Comparison of ENCODE assay signal across 19 cellular contexts in the genomic region with DNA sequence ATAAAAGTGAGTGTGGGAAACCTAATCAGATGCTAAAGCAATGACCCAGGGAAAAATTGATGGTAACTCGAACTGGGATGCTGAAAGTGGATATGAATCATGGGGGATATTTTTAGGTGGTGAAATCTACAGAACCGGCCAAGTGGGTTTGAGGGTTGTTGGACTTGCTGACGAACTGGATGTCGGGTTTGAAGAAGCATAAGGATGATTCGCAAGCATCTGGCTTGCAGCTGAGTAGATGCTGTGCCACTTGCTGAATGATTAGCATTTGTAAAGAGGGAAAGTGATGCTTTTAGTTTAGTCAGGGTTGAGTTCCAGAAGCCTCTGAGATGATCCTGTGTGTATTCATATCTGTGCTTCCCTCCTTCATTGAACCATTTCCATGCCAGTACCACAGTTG. TPM values are rescaled to one million over a fixed set of nuclear protein-coding genes. Genes with fewer than 3 reads are reported as not detected.
DNase-seq lines count a peak whose midpoint lies in the region; ATAC-seq, FAIRE-seq and TF ChIP-seq lines count a peak whose summit lies in the region.
"Had no signal": no experiment of that assay in that cellular context is flagged by ENCODE, and none has a peak within 500 bp of the region (broad histone marks: within the 10 kb centered on the region; RNA-seq: fewer than 3 reads in every experiment).

No MANE protein-coding gene starts in this region.

- no peaks in the 10 kb centered on the region for H3K9me3 ChIP-seq in HepG2 (ENCODE audit: low read length)
- H3K9me3 ChIP-seq in right lobe of liver = no peaks in the 10 kb centered on the region
- H3K9me3 ChIP-seq: BLaER1 had no signal

- CTCF ChIA-PET in HepG2 (lab: Yijun Ruan, JAX; ENCODE audit: low intra/inter-chr PET ratio, low total read pairs) = no interaction called here
- CTCF ChIA-PET in WTC11 (lab: Charles Lee) = no interaction called here

- no peak overlapping the region for H3K4me2 ChIP-seq in HepG2 (ENCODE audit: low read depth, low read length)
- H3K4me2 ChIP-seq: BLaER1 had no signal

- TF ChIP-seq EP300 in HepG2 (IDR thresholded peaks at IDR 0.05; ENCODE audit: low read depth in 2 of 2, low read length in 2 of 2) = no peak
- TF ChIP-seq EP300 in HepG2 (CRISPR knock-in tag; IDR thresholded peaks at IDR 0.05; ENCODE audit: borderline replicate concordance) = no peak

- H3K36me3 Mint-ChIP-seq in WTC11 (peaks cover 8% of the 10 kb centered on the region; the same call in 1 of the 2 replicates), glutamatergic neuron (ENCODE audit: unreplicated experiment) (no peaks in the 10 kb centered on the region)

- in situ Hi-C loops in HepG2 (cut with HindIII; ENCODE audit: extremely low pct_ligation_motif_present, low pct_unique_long_range_greater_than_20kb) = no loop called here

- FAIRE-seq in HepG2 (lab: Jason Lieb, UNC) = no peak
- FAIRE-seq: GM18507 had no signal

- ATAC-seq in HepG2 = no peak
- no peak for ATAC-seq in right lobe of liver
- ATAC-seq in WTC11 = peak; percentile 79
- ATAC-seq: stimulated activated naive B cell treated with anti-CD40 and anti-IgM and Interleukin-4, amounts not matched to agents 10 μg/mL and 1 μg/mL and 100 μg/mL, for 72 hours had no signal

- DNase-seq in HepG2 (ENCODE audit: low spot score) = no peak
- no peak for DNase-seq in right lobe of liver
- DNase-seq in WTC11 (ENCODE audit: low spot score) = no peak
- no peak for DNase-seq in glutamatergic neuron
- DNase-seq in stromal cell of bone marrow (ENCODE audit: low read depth) = peak; percentile 76
- DNase-seq in DMS114 treated with DMSO at 0.1 percent for 48 hours (lab: John Stamatoyannopoulos, UW; ENCODE audit: unreplicated experiment) = no peak
- no peak for DNase-seq in T1000 (lab: John Stamatoyannopoulos, UW)
- no peak for DNase-seq in NCI-H1930 (lab: John Stamatoyannopoulos, UW)
- DNase-seq: activated naive CD4-positive, alpha-beta T cell treated with anti-CD3 and anti-CD28 coated beads for 36 hours; cerebellar nuclear complex; kidney glomerular epithelial cell; NCI-H1092; NCI-H226; OCI-M1; stimulated activated CD4-positive, alpha-beta T cell treated with anti-CD3 and anti-CD28 coated beads, Interleukin-2, amount 100 ng/mL, for 48 hours; stimulated activated naive B cell treated with anti-CD40 and anti-IgM and Interleukin-4, amounts not matched to agents 10 μg/mL and 1 μg/mL and 100 μg/mL, for 72 hours; T-helper 2 cell had no signal

- no peak overlapping the region; the same call in 1 of the 2 replicates for H3K4me3 Mint-ChIP-seq in WTC11
- H3K4me3 Mint-ChIP-seq in glutamatergic neuron (ENCODE audit: unreplicated experiment) = no peak overlapping the region
- H3K4me3 Mint-ChIP-seq: activated naive CD4-positive, alpha-beta T cell treated with anti-CD3 and anti-CD28 coated beads for 36 hours; stimulated activated naive B cell treated with anti-CD40 and anti-IgM and Interleukin-4, amounts not matched to agents 10 μg/mL and 1 μg/mL and 100 μg/mL, for 72 hours had no signal

- H3K79me2 ChIP-seq in HepG2 (ENCODE audit: insufficient read depth, low read length) = no peaks in the 10 kb centered on the region

- BruUV-seq in HepG2 (replicated peaks; lab: Mats Ljungman, UMichigan) = TSS peak; percentile 42

- H3K4me3 ChIP-seq in HepG2 (replicated peaks in 1 of 3; ENCODE audit: insufficient read depth in 1 of 3, low read depth in 2 of 3, low read length in 3 of 3) (no peak overlapping the region), right lobe of liver (no peak overlapping the region)
- H3K4me3 ChIP-seq: BLaER1 had no signal

- TF ChIP-seq CTCF in HepG2 (CRISPR knock-in tag; IDR thresholded peaks at IDR 0.05) (no peak), right lobe of liver (IDR thresholded peaks at IDR 0.05) (no peak), WTC11 (IDR thresholded peaks at IDR 0.05) (no peak), glutamatergic neuron (IDR thresholded peaks at IDR 0.05; ENCODE audit: partially characterized antibody, unreplicated experiment) (no peak)

- no peak overlapping the region for H3K9ac ChIP-seq in HepG2 (ENCODE audit: insufficient read depth, low read depth, low read length)
- H3K9ac ChIP-seq: BLaER1 had no signal

- POLR2A ChIA-PET in HepG2 (lab: Yijun Ruan, JAX) = no interaction called here
- POLR2A ChIA-PET in WTC11 (lab: Charles Lee) = no interaction called here

- H3K36me3 ChIP-seq in HepG2 (replicated peaks in 1 of 2; ENCODE audit: control insufficient read depth in 1 of 2, insufficient read depth in 2 of 2, low read length in 2 of 2) = peaks cover 6 to 49% of the 10 kb centered on the region in 2 experiments
- H3K36me3 ChIP-seq in right lobe of liver = peaks cover 3 to 48% (median 17%) of the 10 kb centered on the region in 4 donors

- TF ChIP-seq POLR2A in HepG2 (IDR thresholded peaks at IDR 0.05; ENCODE audit: insufficient read depth in 1 of 2, low read depth in 2 of 2, low read length in 2 of 2) (no peak), right lobe of liver (IDR thresholded peaks at IDR 0.05) (no peak)

- H3K27me3 Mint-ChIP-seq in WTC11 (ENCODE audit: low read depth) = no peaks in the 10 kb centered on the region
- H3K27me3 Mint-ChIP-seq in glutamatergic neuron (ENCODE audit: unreplicated experiment) = no peaks in the 10 kb centered on the region
- H3K27me3 Mint-ChIP-seq: stimulated activated naive B cell treated with anti-CD40 and anti-IgM and Interleukin-4, amounts not matched to agents 10 μg/mL and 1 μg/mL and 100 μg/mL, for 72 hours had no signal

- H3K27me3 ChIP-seq in HepG2 (ENCODE audit: control insufficient read depth in 1 of 2, insufficient read depth in 2 of 2, low read length in 2 of 2) (no peaks in the 10 kb centered on the region), right lobe of liver (no peaks in the 10 kb centered on the region)
- H3K27me3 ChIP-seq: BLaER1 had no signal

- no peak for TF ChIP-seq RAD21 in HepG2 (CRISPR knock-in tag; IDR thresholded peaks at IDR 0.05)

- H3K9me3 Mint-ChIP-seq in WTC11 (no peaks in the 10 kb centered on the region), glutamatergic neuron (ENCODE audit: unreplicated experiment) (no peaks in the 10 kb centered on the region)
- H3K9me3 Mint-ChIP-seq: activated naive CD4-positive, alpha-beta T cell treated with anti-CD3 and anti-CD28 coated beads for 36 hours; stimulated activated naive B cell treated with anti-CD40 and anti-IgM and Interleukin-4, amounts not matched to agents 10 μg/mL and 1 μg/mL and 100 μg/mL, for 72 hours had no signal

- H3K27ac Mint-ChIP-seq in WTC11 (peak overlapping the region; percentile 72; the same call in 1 of the 2 replicates), glutamatergic neuron (ENCODE audit: unreplicated experiment) (peak overlapping the region; percentile 5)
- H3K27ac Mint-ChIP-seq: activated naive CD4-positive, alpha-beta T cell treated with anti-CD3 and anti-CD28 coated beads for 36 hours had no signal

- no peaks in the 10 kb centered on the region for H4K20me1 ChIP-seq in HepG2 (ENCODE audit: insufficient read depth, low read length)
- H4K20me1 ChIP-seq: BLaER1 had no signal

- peaks cover 19% of the 10 kb centered on the region for H3K4me1 Mint-ChIP-seq in WTC11
- H3K4me1 Mint-ChIP-seq in glutamatergic neuron (ENCODE audit: low read depth, unreplicated experiment) = peaks cover 10% of the 10 kb centered on the region

- H3K27ac ChIP-seq in HepG2 (ENCODE audit: extremely low read length, insufficient read depth, low read length) (no peak overlapping the region), right lobe of liver (no peak overlapping the region)
- H3K27ac ChIP-seq: BLaER1 had no signal

- no peak overlapping the region for H2AFZ ChIP-seq in HepG2 (ENCODE audit: low read length)

- 94% methylated on average over 5 of the region's 5 CpGs for WGBS in HepG2 (ENCODE audit: low lambda C conversion rate)
- WGBS in right lobe of liver (ENCODE audit: insufficient coverage, low coverage, low lambda C conversion rate, missing lambda C conversion rate) = 80% methylated on average over 5 of the region's 5 CpGs

- intact Hi-C loops in HepG2 (cut with micrococcal nuclease; ENCODE audit: unreplicated experiment) (no loop called here), right lobe of liver (cut with DNase I) (no loop called here)

- H3K4me1 ChIP-seq in HepG2 (ENCODE audit: insufficient read depth, low read length) (no peaks in the 10 kb centered on the region), right lobe of liver (no peaks in the 10 kb centered on the region)
- H3K4me1 ChIP-seq: BLaER1 had no signal

TF ChIP-seq in WTC11, 78 proteins besides CTCF, POLR2A, EP300 and RAD21 (continues in another document):
- TF ChIP-seq HMGA2 (CRISPR knock-in tag; IDR thresholded peaks at IDR 0.05) = no peak
- no peak for TF ChIP-seq ATF1 (CRISPR knock-in tag; IDR thresholded peaks at IDR 0.05)

RNA-seq across cellular contexts. Expression of gene UBR2, which starts 54.9 kb away (rescaled TPM):
- total RNA-seq in HepG2 (2016; rRNA removed; fragmentation: Illumina TruSeq; extraction: Trizol) (29.3 and 39.3 TPM in 2 replicates), right lobe of liver (10 to 100 TPM; 14.0 to 22.8 (median 16.7) TPM), WTC11 (2021) (16.4 to 18.8 TPM (median 17.1 TPM) in 3 replicates), glutamatergic neuron (ENCODE audit: unreplicated experiment) (32.3 TPM)
- total RNA-seq in HepG2 (2016; cell fraction: cytosol; rRNA removed; fragmentation: Illumina TruSeq; extraction: Trizol; ENCODE audit: low read depth) = 4.9 and 5.0 TPM in 2 replicates
- 28.5 and 36.6 TPM in 2 replicates for total RNA-seq in HepG2 (2016; cell fraction: insoluble cytoplasmic fraction; rRNA removed; fragmentation: Illumina TruSeq; extraction: Trizol)
- 5.9 and 6.6 TPM in 2 replicates for total RNA-seq in HepG2 (2016; cell fraction: membrane; rRNA removed; fragmentation: Illumina TruSeq; extraction: Trizol)
- 33.6 and 38.5 TPM in 2 replicates for total RNA-seq in HepG2 (2016; cell fraction: nucleus; rRNA removed; fragmentation: Illumina TruSeq; extraction: Trizol)
- polyA plus RNA-seq in HepG2 (2011; rRNA removed) = 14.8 and 17.6 TPM in 2 replicates
- polyA plus RNA-seq in HepG2 (2011; cell fraction: cytosol; rRNA removed) = 6.1 and 9.3 TPM in 2 replicates
- 21.6 and 22.5 TPM in 2 replicates for polyA plus RNA-seq in HepG2 (2011; cell fraction: nucleus; rRNA removed)
- polyA plus RNA-seq in HepG2 (2012) = 11.2 and 13.1 TPM in 2 replicates
- 0.72 and 0.75 TPM in 2 replicates for polyA plus RNA-seq in HepG2 (2016; cell fraction: cytosol; fragmentation: Illumina TruSeq; extraction: Trizol; ENCODE audit: low read depth)
- 14.8 and 15.8 TPM in 2 replicates for polyA plus RNA-seq in HepG2 (2016; cell fraction: insoluble cytoplasmic fraction; fragmentation: Illumina TruSeq; extraction: Trizol; ENCODE audit: low read depth)
- polyA plus RNA-seq in HepG2 (2016; cell fraction: membrane; fragmentation: Illumina TruSeq; extraction: Trizol; ENCODE audit: low read depth) = 1.4 and 1.5 TPM in 2 replicates
- polyA plus RNA-seq in HepG2 (2016; cell fraction: nucleus; fragmentation: Illumina TruSeq; extraction: Trizol; ENCODE audit: insufficient read depth, low read depth) = 28.2 and 31.8 TPM in 2 replicates
- 16.4 and 17.3 TPM in 2 replicates for polyA minus RNA-seq in HepG2 (2011; rRNA and poly(A)+ RNA removed; ENCODE audit: low replicate concordance)
- polyA minus RNA-seq in HepG2 (2011; cell fraction: cytosol; rRNA and poly(A)+ RNA removed) = 17.6 and 20.7 TPM in 2 replicates
- 50.2 and 58.7 TPM in 2 replicates for polyA minus RNA-seq in HepG2 (2011; cell fraction: nucleus; rRNA and poly(A)+ RNA removed)
